Comparison of ENCODE assay signal across 18 cellular contexts in genomic region chr5:115389074-115389798, GRCh38.
DNase-seq lines count a peak whose midpoint lies in the region; ATAC-seq and TF ChIP-seq lines count a peak whose summit lies in the region.
"Had no signal": no experiment of that assay in that cellular context is flagged by ENCODE, and none has a peak within 500 bp of the region (broad histone marks: within the 10 kb centered on the region; RNA-seq: fewer than 3 reads in every experiment).

No MANE protein-coding gene starts in this region.

- H3K27ac Mint-ChIP-seq in H9 (no peak overlapping the region), osteocyte (ENCODE audit: unreplicated experiment) (no peak overlapping the region)
- H3K27ac Mint-ChIP-seq: activated naive CD4-positive, alpha-beta T cell treated with anti-CD3 and anti-CD28 coated beads, Interleukin-2, amount 10 ng/mL, durations not matched to agents 7 days and 5 days; effector memory CD8-positive, alpha-beta T cell had no signal

- H3K18ac ChIP-seq in H9 (ENCODE audit: insufficient read length, low read depth, low read length) = no peak overlapping the region

- H3K23me2 ChIP-seq in H9 (ENCODE audit: insufficient read length, low read depth, low read length, poor library complexity, severe bottlenecking) = no peaks in the 10 kb centered on the region

- H2BK20ac ChIP-seq in H9 (ENCODE audit: low read depth, low read length, poor library complexity, severe bottlenecking) = no peak overlapping the region

- H3K56ac ChIP-seq in H9 (ENCODE audit: insufficient read length, low read depth, low read length) = no peak overlapping the region

- H2BK15ac ChIP-seq in H9 (ENCODE audit: low read depth, low read length) = no peak overlapping the region

- H4K5ac ChIP-seq in H9 (ENCODE audit: insufficient read length, low read depth, low read length) = no peak overlapping the region

- ATAC-seq in SK-N-SH treated with all-trans-retinoic acid at 6 μM for 48 hours = peak; percentile 62
- ATAC-seq: effector memory CD8-positive, alpha-beta T cell had no signal

- no peak overlapping the region for H3K4me3 ChIP-seq in fibroblast of lung (replicated peaks in 1 of 4; ENCODE audit: control extremely low read depth in 1 of 4, insufficient read depth in 1 of 4, low read depth in 3 of 4, low read length in 4 of 4)
- H3K4me3 ChIP-seq in smooth muscle cell = no peak overlapping the region
- H3K4me3 ChIP-seq: SJCRH30, upper lobe of left lung had no signal

- H4K20me1 ChIP-seq in H9 (ENCODE audit: control insufficient read depth, insufficient read depth, insufficient read length) = no peaks in the 10 kb centered on the region
- H4K20me1 ChIP-seq in fibroblast of lung (ENCODE audit: control insufficient read depth, extremely low read depth, insufficient read depth, low read length) = no peaks in the 10 kb centered on the region
- H4K20me1 ChIP-seq in smooth muscle cell (ENCODE audit: low read depth) = no peaks in the 10 kb centered on the region

- no peak overlapping the region for H2AFZ ChIP-seq in H9 (ENCODE audit: low read length)
- no peak overlapping the region for H2AFZ ChIP-seq in fibroblast of lung (ENCODE audit: low read length)
- no peak overlapping the region for H2AFZ ChIP-seq in smooth muscle cell (ENCODE audit: low read depth)

- H3F3A ChIP-seq in smooth muscle cell (ENCODE audit: low read depth) = peaks cover 4% of the 10 kb centered on the region

- H3K79me1 ChIP-seq in H9 (ENCODE audit: insufficient read depth, low read depth, low read length, poor library complexity, severe bottlenecking) = no peaks in the 10 kb centered on the region

- H3K4me3 Mint-ChIP-seq in H9 = no peak overlapping the region
- no peak overlapping the region for H3K4me3 Mint-ChIP-seq in osteocyte (ENCODE audit: unreplicated experiment)
- H3K4me3 Mint-ChIP-seq: activated naive CD4-positive, alpha-beta T cell treated with anti-CD3 and anti-CD28 coated beads, Interleukin-2, amount 10 ng/mL, durations not matched to agents 7 days and 5 days; effector memory CD8-positive, alpha-beta T cell; naive B cell had no signal

- H3K9me3 Mint-ChIP-seq in H9 (peaks cover 0 to 7% of the 10 kb centered on the region in 2 experiments; a peak in 2 of 5 replicates), osteocyte (ENCODE audit: unreplicated experiment) (no peaks in the 10 kb centered on the region)
- H3K9me3 Mint-ChIP-seq: activated naive CD4-positive, alpha-beta T cell treated with anti-CD3 and anti-CD28 coated beads, Interleukin-2, amount 10 ng/mL, durations not matched to agents 7 days and 5 days; effector memory CD8-positive, alpha-beta T cell had no signal

- H2AK5ac ChIP-seq in H9 (ENCODE audit: insufficient read length, low read length) = no peak overlapping the region

- H3T11ph ChIP-seq in H9 (ENCODE audit: low read length) = no peak overlapping the region

- H3K36me3 ChIP-seq in fibroblast of lung (ENCODE audit: control insufficient read depth, insufficient read depth, low read length) (no peaks in the 10 kb centered on the region), smooth muscle cell (ENCODE audit: low read depth) (no peaks in the 10 kb centered on the region)
- H3K36me3 ChIP-seq: SJCRH30, upper lobe of left lung had no signal

- H3K79me2 ChIP-seq in H9 (ENCODE audit: insufficient read depth, low read length) = no peaks in the 10 kb centered on the region
- H3K79me2 ChIP-seq in fibroblast of lung (ENCODE audit: control insufficient read depth, insufficient read depth, low read length) = no peaks in the 10 kb centered on the region
- H3K79me2 ChIP-seq in smooth muscle cell (ENCODE audit: low read depth) = no peaks in the 10 kb centered on the region

- H3K36me3 Mint-ChIP-seq in H9 (ENCODE audit: insufficient read depth in 1 of 3, low read depth in 3 of 3) (no peaks in the 10 kb centered on the region; a peak in 1 of 7 replicates), osteocyte (ENCODE audit: unreplicated experiment) (no peaks in the 10 kb centered on the region)
- H3K36me3 Mint-ChIP-seq: activated naive CD4-positive, alpha-beta T cell treated with anti-CD3 and anti-CD28 coated beads, Interleukin-2, amount 10 ng/mL, durations not matched to agents 7 days and 5 days; naive B cell had no signal

- peak overlapping the region; percentile 1 for H4K8ac ChIP-seq in H9 (replicated peaks; ENCODE audit: insufficient read length, low read depth, low read length)

- H3K23ac ChIP-seq in H9 (ENCODE audit: insufficient read length, low read depth, low read length) = no peak overlapping the region

- DNase-seq in H9 = no peak
- peak; percentile 75 to 91 for DNase-seq in fibroblast of lung (ENCODE audit: low read depth in 2 of 2)
- no peak for DNase-seq in smooth muscle cell (lab: John Stamatoyannopoulos, UW; ENCODE audit: unreplicated experiment)
- no peak for DNase-seq in dedifferentiated amniotic fluid mesenchymal stem cell (ENCODE audit: extremely low spot score)
- DNase-seq in ecto neural progenitor cell (ENCODE audit: low spot score) = no peak
- DNase-seq in osteocyte (ENCODE audit: extremely low spot score, unreplicated experiment) = no peak
- DNase-seq: activated CD4-positive, alpha-beta T cell treated with anti-CD3 and anti-CD28 coated beads for 1 hour; activated naive CD4-positive, alpha-beta T cell treated with anti-CD3 and anti-CD28 coated beads, Interleukin-2, amount 10 ng/mL, durations not matched to agents 7 days and 5 days; DMS79; effector memory CD8-positive, alpha-beta T cell; naive B cell; NCI-H1436; NCI-H226; SJCRH30; stimulated activated naive CD4-positive, alpha-beta T cell treated with Interleukin-2 at 50 U/mL for 16 hours; T-helper 9 cell had no signal

- no peak overlapping the region for H2BK5ac ChIP-seq in H9 (ENCODE audit: insufficient read length, low read length)

- peaks cover 3% of the 10 kb centered on the region in 2 experiments; a peak in 3 of 4 replicates for H3K4me1 Mint-ChIP-seq in H9
- H3K4me1 Mint-ChIP-seq in osteocyte (ENCODE audit: unreplicated experiment) = no peaks in the 10 kb centered on the region
- H3K4me1 Mint-ChIP-seq: activated naive CD4-positive, alpha-beta T cell treated with anti-CD3 and anti-CD28 coated beads, Interleukin-2, amount 10 ng/mL, durations not matched to agents 7 days and 5 days; naive B cell had no signal

- no peaks in the 10 kb centered on the region for H3K9me3 ChIP-seq in H9 (ENCODE audit: control insufficient read depth, low read depth, low read length)
- H3K9me3 ChIP-seq in fibroblast of lung (ENCODE audit: control insufficient read depth, insufficient read depth, low read depth, low read length) = no peaks in the 10 kb centered on the region
- H3K9me3 ChIP-seq in smooth muscle cell (replicated peaks; ENCODE audit: low read depth) = no peaks in the 10 kb centered on the region
- H3K9me3 ChIP-seq: SJCRH30, upper lobe of left lung had no signal

- no CpG with 5 or more reads among the region's 8 CpGs for WGBS in H9 (ENCODE audit: extremely low coverage, insufficient read length, low lambda C conversion rate)
- WGBS in smooth muscle cell (ENCODE audit: low lambda C conversion rate) = 67% methylated on average over 8 of the region's 8 CpGs

- no peak overlapping the region for H3K4me2 ChIP-seq in H9 (ENCODE audit: insufficient read depth, insufficient read length, low read length)
- peak overlapping the region; percentile 17 for H3K4me2 ChIP-seq in fibroblast of lung (ENCODE audit: extremely low read depth, insufficient read depth, low read length)
- peak overlapping the region; percentile 22 for H3K4me2 ChIP-seq in smooth muscle cell

- H4K91ac ChIP-seq in H9 (ENCODE audit: insufficient read length, low read depth, low read length) = no peak overlapping the region

- TF ChIP-seq CTCF in H9 (conservative IDR thresholded peaks at IDR 0.05) (no peak), fibroblast of lung (conservative IDR thresholded peaks at IDR 0.05 in 1 of 2, IDR thresholded peaks at IDR 0.05 in 1 of 2; ENCODE audit: low read depth in 1 of 2, low read length in 2 of 2) (no peak), smooth muscle cell (IDR thresholded peaks at IDR 0.05; ENCODE audit: borderline replicate concordance, insufficient read depth, poor library complexity, severe bottlenecking) (no peak), osteocyte (IDR thresholded peaks at IDR 0.05) (no peak)

- no peak overlapping the region for H2BK120ac ChIP-seq in H9 (ENCODE audit: low read depth, low read length, poor library complexity, severe bottlenecking)

- H3K27me3 Mint-ChIP-seq in H9 (ENCODE audit: low read depth) = no peaks in the 10 kb centered on the region
- H3K27me3 Mint-ChIP-seq in osteocyte (ENCODE audit: unreplicated experiment) = peaks cover 3% of the 10 kb centered on the region
- H3K27me3 Mint-ChIP-seq: effector memory CD8-positive, alpha-beta T cell had no signal

- H2BK12ac ChIP-seq in H9 (ENCODE audit: insufficient read length, low read depth, low read length) = no peak overlapping the region

- no peak overlapping the region for H3K4ac ChIP-seq in H9 (ENCODE audit: low read depth, low read length)

- no peak overlapping the region for H3K27ac ChIP-seq in H9 (ENCODE audit: insufficient read length, low read depth, low read length)
- peak overlapping the region; percentile 11 for H3K27ac ChIP-seq in fibroblast of lung (ENCODE audit: insufficient read depth, low read length)
- H3K27ac ChIP-seq in smooth muscle cell (ENCODE audit: low read depth) = peak overlapping the region; percentile 36
- H3K27ac ChIP-seq: SJCRH30, upper lobe of left lung had no signal

- H3K4me1 ChIP-seq in H9 (ENCODE audit: insufficient read depth, low read length) (no peaks in the 10 kb centered on the region), fibroblast of lung (ENCODE audit: control insufficient read depth, extremely low read depth, insufficient read depth, low read length) (peaks cover 14% of the 10 kb centered on the region), smooth muscle cell (ENCODE audit: low read depth) (no peaks in the 10 kb centered on the region)
- H3K4me1 ChIP-seq: SJCRH30 had no signal

- H3K14ac ChIP-seq in H9 (ENCODE audit: insufficient read depth, low read length) = no peak overlapping the region

- H3K27me3 ChIP-seq in H9 (ENCODE audit: insufficient read depth, low read length) (no peaks in the 10 kb centered on the region), fibroblast of lung (ENCODE audit: control insufficient read depth, insufficient read depth, low read length) (no peaks in the 10 kb centered on the region), smooth muscle cell (ENCODE audit: low read depth) (no peaks in the 10 kb centered on the region)
- H3K27me3 ChIP-seq: SJCRH30, upper lobe of left lung had no signal

- H3K9ac ChIP-seq in H9 (ENCODE audit: extremely low read depth, insufficient read length, low read length) (no peak overlapping the region), fibroblast of lung (ENCODE audit: insufficient read depth, low read length) (no peak overlapping the region), smooth muscle cell (ENCODE audit: low read depth) (no peak overlapping the region)

TF ChIP-seq in SK-N-SH treated with all-trans-retinoic acid at 6 μM for 48 hours, 23 proteins besides CTCF, POLR2A, EP300 and RAD21 (continues in another document):
- no peak for TF ChIP-seq GLIS3 (CRISPR knock-in tag; IDR thresholded peaks at IDR 0.05)
- no peak for TF ChIP-seq BACH2 (CRISPR knock-in tag; IDR thresholded peaks at IDR 0.05; ENCODE audit: borderline replicate concordance)

Comparison
In these comparisons a context has a peak if more than half of its experiments do, and no peak if none do; other contexts are left out.
1. DNase-seq: peak in fibroblast of lung (2 of 2); none in H9 (single experiment), smooth muscle cell (single experiment), dedifferentiated amniotic fluid mesenchymal stem cell (single experiment), ecto neural progenitor cell (single experiment) and osteocyte (single experiment).